8 cellular contexts compared by ENCODE assay signal in genomic region chr1:8571200-8571984, GRCh38.
DNase-seq lines count a peak whose midpoint lies in the region; ATAC-seq and TF ChIP-seq lines count a peak whose summit lies in the region.

No MANE protein-coding gene starts in this region.

- H3K4me1 ChIP-seq in GM23338 (ENCODE audit: insufficient read depth) (peaks cover 19% of the 10 kb centered on the region), SK-N-SH (ENCODE audit: control insufficient read depth in 1 of 2, insufficient read depth in 2 of 2, low read depth in 1 of 2, low read length in 1 of 2) (peaks cover 18 to 21% of the 10 kb centered on the region in 2 experiments; a peak in 3 of 4 replicates), cardiac muscle cell (ENCODE audit: low read depth) (peaks cover 38% of the 10 kb centered on the region), spleen (peaks cover 4 to 26% (median 16%) of the 10 kb centered on the region in 6 donors)

- H2AFZ ChIP-seq in GM23338 (no peak overlapping the region), SK-N-SH (ENCODE audit: low read depth) (no peak overlapping the region)

- H3F3A ChIP-seq in GM23338 (replicated peaks; ENCODE audit: low read depth), result no peaks in the 10 kb centered on the region
- peaks cover 17% of the 10 kb centered on the region for H3F3A ChIP-seq in SK-N-SH (replicated peaks; ENCODE audit: insufficient read depth)

- TF ChIP-seq RAD21 in SK-N-SH (IDR thresholded peaks at IDR 0.05; ENCODE audit: low read length), result peak; percentile 51

- H3K4me3 ChIP-seq in GM23338, result no peak overlapping the region
- H3K4me3 ChIP-seq in SK-N-SH (ENCODE audit: low read depth in 2 of 2, low read length in 1 of 2), result no peak overlapping the region; a peak in 1 of 4 replicates
- no peak overlapping the region for H3K4me3 ChIP-seq in cardiac muscle cell
- H3K4me3 ChIP-seq in spleen, result no peak overlapping the region

- no peaks in the 10 kb centered on the region for H3K9me3 Mint-ChIP-seq in GM23338

- no peaks in the 10 kb centered on the region for H3K36me3 Mint-ChIP-seq in GM23338 (ENCODE audit: low read depth)

- peaks cover 96% of the 10 kb centered on the region for H3K79me2 ChIP-seq in GM23338 (replicated peaks; ENCODE audit: insufficient read depth)
- peaks cover 21% of the 10 kb centered on the region for H3K79me2 ChIP-seq in SK-N-SH (ENCODE audit: insufficient read depth)

- H4K20me1 ChIP-seq in GM23338 (replicated peaks; ENCODE audit: insufficient read depth), result peaks cover 25% of the 10 kb centered on the region
- 0 out of 2 replicates have a peak, but pooled peaks cover 3% of the 10 kb centered on the region for H4K20me1 ChIP-seq in SK-N-SH (ENCODE audit: insufficient read depth)

- CTCF ChIA-PET in SK-N-SH (lab: Yijun Ruan, JAX), result interaction anchor here (0.8 to 4.8 kb wide), 18 partner anchors 10 to 277 kb away, joined by 3 to 44 read pairs (median 4); no protein-coding TSS in a partner anchor

- peaks cover 21% of the 10 kb centered on the region for H3K4me1 Mint-ChIP-seq in GM23338

- peak overlapping the region; percentile 19; the same call in 1 of the 2 replicates for H3K9ac ChIP-seq in SK-N-SH

- H3K9me3 ChIP-seq in SK-N-SH, result no peaks in the 10 kb centered on the region
- H3K9me3 ChIP-seq in cardiac muscle cell (ENCODE audit: low read depth), result no peaks in the 10 kb centered on the region
- H3K9me3 ChIP-seq in spleen, result no peaks in the 10 kb centered on the region

- H3K36me3 ChIP-seq in GM23338 (ENCODE audit: insufficient read depth), result no peaks in the 10 kb centered on the region
- H3K36me3 ChIP-seq in SK-N-SH (replicated peaks in 1 of 2; ENCODE audit: control insufficient read depth in 1 of 2, insufficient read depth in 2 of 2, low read length in 1 of 2), result no peaks in the 10 kb centered on the region
- no peaks in the 10 kb centered on the region for H3K36me3 ChIP-seq in cardiac muscle cell
- H3K36me3 ChIP-seq in spleen, result no peaks in the 10 kb centered on the region

- TF ChIP-seq POLR2A in spleen (IDR thresholded peaks at IDR 0.05), result no peak

- H3K4me2 ChIP-seq in GM23338 (no peak overlapping the region), SK-N-SH (0 out of 2 replicates have a peak overlapping the region, but pooled peaks have one; percentile 21)

- TF ChIP-seq CTCF in GM23338 (conservative IDR thresholded peaks at IDR 0.05; ENCODE audit: low read depth in 2 of 2) (peak in 1 of 2 experiments; percentile 52; a peak in 3 of 4 replicates), SK-N-SH (IDR thresholded peaks at IDR 0.05) (peak; percentile 68), cardiac muscle cell (IDR thresholded peaks at IDR 0.05; ENCODE audit: low read depth, low read length) (peak; percentile 58), spleen (IDR thresholded peaks at IDR 0.05 in 8 of 11, conservative IDR thresholded peaks at IDR 0.05 in 3 of 11) (peak in 4 of 11 experiments; percentile 31 to 38 (median 34))

- peak overlapping the region; percentile 20 for H3K27ac Mint-ChIP-seq in GM23338

- H3K27me3 ChIP-seq in GM23338 (ENCODE audit: insufficient read depth), result no peaks in the 10 kb centered on the region
- no peaks in the 10 kb centered on the region for H3K27me3 ChIP-seq in SK-N-SH (ENCODE audit: insufficient read depth)
- no peaks in the 10 kb centered on the region for H3K27me3 ChIP-seq in cardiac muscle cell
- H3K27me3 ChIP-seq in spleen (replicated peaks in 1 of 7), result no peaks in the 10 kb centered on the region

- ATAC-seq in GM23338, result 0 out of 3 replicates have a peak, but pooled peaks have one; percentile 25
- ATAC-seq in HG02763 (IDR thresholded peaks at IDR 0.05; ENCODE audit: unreplicated experiment), result no peak
- no peak for ATAC-seq in HG02623 (IDR thresholded peaks at IDR 0.05; ENCODE audit: unreplicated experiment)

- intact Hi-C loops in spleen (cut with DNase I; ENCODE audit: low total_unique reads), result no loop called here

- TF ChIP-seq EP300 in SK-N-SH (IDR thresholded peaks at IDR 0.05; ENCODE audit: borderline replicate concordance in 1 of 2, low read depth in 1 of 2, low read length in 1 of 2), result peak in 1 of 2 experiments; percentile 6; a peak in 1 of 4 replicates

- H3K4me3 Mint-ChIP-seq in GM23338, result no peak overlapping the region

- H3K27ac ChIP-seq in GM23338 (ENCODE audit: low read depth) (0 out of 2 replicates have a peak overlapping the region, but pooled peaks have one; percentile 27), SK-N-SH (ENCODE audit: low read depth in 2 of 2, low read length in 1 of 2) (peak overlapping the region; percentile 34 to 90; a peak in 3 of 4 replicates), cardiac muscle cell (peak overlapping the region; percentile 81), spleen (peak overlapping the region; percentile 2 to 61 (median 36))

- DNase-seq in GM23338 (ENCODE audit: low spot score), result no peak
- peak; percentile 43 for DNase-seq in SK-N-SH
- peak; percentile 45 to 70 for DNase-seq in cardiac muscle cell (ENCODE audit: low read depth in 1 of 2, low spot score in 1 of 2)
- no peak for DNase-seq in spleen
- no peak for DNase-seq in activated CD4-positive, alpha-beta T cell treated with anti-CD3 and anti-CD28 coated beads, Interleukin-2, amount 50 U/mL, for 4 hours
- no peak for DNase-seq in SW480 (ENCODE audit: low spot score)

- WGBS in SK-N-SH (ENCODE audit: low lambda C conversion rate), result 45% methylated on average over 5 of the region's 5 CpGs
- WGBS in spleen, 5 donors, result 43 to 59% (median 50%) methylated on average over 5 of the region's 5 CpGs

- POLR2A ChIA-PET in SK-N-SH (lab: Yijun Ruan, JAX), result no interaction called here

- no peaks in the 10 kb centered on the region for H3K9me2 ChIP-seq in GM23338 (ENCODE audit: insufficient read depth)
- no peaks in the 10 kb centered on the region for H3K9me2 ChIP-seq in SK-N-SH

- no peaks in the 10 kb centered on the region for H3K27me3 Mint-ChIP-seq in GM23338 (ENCODE audit: insufficient read depth, low read depth, poor library complexity)

TF ChIP-seq in GM23338, 12 proteins besides CTCF, POLR2A, EP300 and RAD21 (continues in another document):
- no peak for TF ChIP-seq NANOG (IDR thresholded peaks at IDR 0.05; ENCODE audit: borderline replicate concordance)
- TF ChIP-seq EZH2phosphoT487 (IDR thresholded peaks at IDR 0.05; ENCODE audit: unreplicated experiment), result no peak
- no peak for TF ChIP-seq ZNF114 (CRISPR knock-in tag; IDR thresholded peaks at IDR 0.05)

TF ChIP-seq in SK-N-SH, 30 proteins besides CTCF, POLR2A, EP300 and RAD21 (continues in another document):
- TF ChIP-seq SMC3 (IDR thresholded peaks at IDR 0.05; ENCODE audit: low read depth, low read length) (0 out of 2 replicates have a peak, but pooled peaks have one; percentile 25), MXI1 (IDR thresholded peaks at IDR 0.05; ENCODE audit: low read depth, low read length) (0 out of 2 replicates have a peak, but pooled peaks have one; percentile 16), USF2 (IDR thresholded peaks at IDR 0.05; ENCODE audit: borderline replicate concordance, low read depth, low read length) (no peak), POLR2AphosphoS5 (IDR thresholded peaks at IDR 0.05; ENCODE audit: low read depth, low read length) (no peak), YY1 (IDR thresholded peaks at IDR 0.05; ENCODE audit: low read depth) (no peak), FOXM1 (IDR thresholded peaks at IDR 0.05; ENCODE audit: low read depth) (no peak), FOXJ3 (CRISPR knock-in tag; IDR thresholded peaks at IDR 0.05) (no peak), TAF1 (IDR thresholded peaks at IDR 0.05; ENCODE audit: borderline replicate concordance, low read depth, low read length) (no peak), USF1 (IDR thresholded peaks at IDR 0.05; ENCODE audit: borderline replicate concordance, low read depth) (no peak), MAX (IDR thresholded peaks at IDR 0.05; ENCODE audit: low read depth) (no peak), RFX5 (IDR thresholded peaks at IDR 0.05; ENCODE audit: low read length) (no peak), JUND (IDR thresholded peaks at IDR 0.05) (no peak), GABPA (IDR thresholded peaks at IDR 0.05; ENCODE audit: low read depth) (no peak)

Comparison
In these comparisons a context has a peak if more than half of its experiments do, and no peak if none do; other contexts are left out.
1. DNase-seq: peak in SK-N-SH (single experiment) and cardiac muscle cell (2 of 2); none in GM23338 (single experiment), spleen (single experiment), activated CD4-positive, alpha-beta T cell treated with anti-CD3 and anti-CD28 coated beads, Interleukin-2, amount 50 U/mL, for 4 hours (0 of 2) and SW480 (single experiment).
2. H3K27ac ChIP-seq: peak in every context shown above with its lines; median percentile 81 in cardiac muscle cell; 62 in SK-N-SH; 36 in spleen; 27 in GM23338.